ENCODE assay signal across 8 cellular contexts in genomic region chr3:152302521-152303021, GRCh38. TPM values are rescaled to one million over a fixed set of nuclear protein-coding genes. Genes with fewer than 3 reads are reported as not detected.
DNase-seq lines count a peak whose midpoint lies in the region; ATAC-seq lines count a peak whose summit lies in the region.

No MANE protein-coding gene starts in this region.

- peaks cover 45 to 93% (median 76%) of the 10 kb centered on the region in 4 donors for H3K4me1 Mint-ChIP-seq in CD4-positive, CD25-positive, alpha-beta regulatory T cell
- peaks cover 73% of the 10 kb centered on the region for H3K4me1 Mint-ChIP-seq in activated CD4-positive, alpha-beta memory T cell treated with anti-CD3 and anti-CD28 coated beads, Interleukin-2, amount 10 ng/mL, durations not matched to agents 7 days and 5 days

- peak overlapping the region; percentile 75 for H3K4me3 ChIP-seq in CD4-positive, CD25-positive, alpha-beta regulatory T cell (ENCODE audit: low read depth, low read length)
- H3K4me3 ChIP-seq in subcutaneous abdominal adipose tissue (ENCODE audit: low read depth in 1 of 5, low read length in 5 of 5), result no peak overlapping the region

- H3K36me3 ChIP-seq in CD4-positive, CD25-positive, alpha-beta regulatory T cell (ENCODE audit: control insufficient read depth, insufficient read depth, low read length), result peaks cover 42% of the 10 kb centered on the region
- H3K36me3 ChIP-seq in subcutaneous abdominal adipose tissue (ENCODE audit: control insufficient read depth in 5 of 5, insufficient read depth in 5 of 5, low read length in 5 of 5), result peaks cover 2 to 14% (median 3%) of the 10 kb centered on the region in 5 donors

- peak overlapping the region; percentile 33 to 71 (median 64) for H3K4me3 Mint-ChIP-seq in CD4-positive, CD25-positive, alpha-beta regulatory T cell
- H3K4me3 Mint-ChIP-seq in activated CD4-positive, alpha-beta memory T cell treated with anti-CD3 and anti-CD28 coated beads, Interleukin-2, amount 10 ng/mL, durations not matched to agents 7 days and 5 days, result peak overlapping the region; percentile 18

- peaks cover 35% of the 10 kb centered on the region for H3K36me3 Mint-ChIP-seq in CD4-positive, CD25-positive, alpha-beta regulatory T cell
- peaks cover 56% of the 10 kb centered on the region for H3K36me3 Mint-ChIP-seq in activated CD4-positive, alpha-beta memory T cell treated with anti-CD3 and anti-CD28 coated beads, Interleukin-2, amount 10 ng/mL, durations not matched to agents 7 days and 5 days (ENCODE audit: low read depth)

- ATAC-seq in CD4-positive, CD25-positive, alpha-beta regulatory T cell (ENCODE audit: low read depth in 2 of 2), result no peak
- peak; percentile 49 for ATAC-seq in GM19467 (IDR thresholded peaks at IDR 0.05; ENCODE audit: unreplicated experiment)
- peak; percentile 72 for ATAC-seq in HG03442 (IDR thresholded peaks at IDR 0.05; ENCODE audit: unreplicated experiment)

- peak overlapping the region in 2 of 5 donors; percentile 54 to 62 for H3K9ac ChIP-seq in subcutaneous abdominal adipose tissue (ENCODE audit: low read length in 5 of 5)

- H3K27ac ChIP-seq in CD4-positive, CD25-positive, alpha-beta regulatory T cell (ENCODE audit: insufficient read depth, low read length, poor library complexity, severe bottlenecking), result peak overlapping the region; percentile 83
- H3K27ac ChIP-seq in subcutaneous abdominal adipose tissue (ENCODE audit: low read depth, low read length), result peak overlapping the region; percentile 95

- DNase-seq in CD4-positive, CD25-positive, alpha-beta regulatory T cell, result peak in 2 of 3 donors; percentile 34 to 55
- DNase-seq in activated CD4-positive, alpha-beta memory T cell treated with anti-CD3 and anti-CD28 coated beads, Interleukin-2, amount 10 ng/mL, durations not matched to agents 7 days and 5 days, result no peak
- DNase-seq in hepatic stellate cell (ENCODE audit: low spot score) (peak; percentile 21), amniotic stem cell (lab: John Stamatoyannopoulos, UW) (no peak), ureter (ENCODE audit: low spot score) (no peak)

- no peaks in the 10 kb centered on the region for H3K9me3 Mint-ChIP-seq in CD4-positive, CD25-positive, alpha-beta regulatory T cell
- H3K9me3 Mint-ChIP-seq in activated CD4-positive, alpha-beta memory T cell treated with anti-CD3 and anti-CD28 coated beads, Interleukin-2, amount 10 ng/mL, durations not matched to agents 7 days and 5 days, result no peaks in the 10 kb centered on the region

- CTCF ChIA-PET in activated CD4-positive, alpha-beta memory T cell treated with anti-CD3 and anti-CD28 coated beads, Interleukin-2, amount 10 ng/mL, durations not matched to agents 7 days and 5 days (lab: Charles Lee), result interaction anchor here (0.8 to 1.9 kb wide), 6 partner anchors 8 to 170 kb away, joined by 3 to 4 read pairs (median 3); no protein-coding TSS in a partner anchor

- no peaks in the 10 kb centered on the region for H3K27me3 ChIP-seq in CD4-positive, CD25-positive, alpha-beta regulatory T cell (ENCODE audit: control insufficient read depth, insufficient read depth, low read length)
- H3K27me3 ChIP-seq in subcutaneous abdominal adipose tissue (ENCODE audit: control insufficient read depth in 5 of 5, insufficient read depth in 4 of 5, low read length in 5 of 5), result no peaks in the 10 kb centered on the region

- H3K27me3 Mint-ChIP-seq in CD4-positive, CD25-positive, alpha-beta regulatory T cell, result no peaks in the 10 kb centered on the region
- no peaks in the 10 kb centered on the region for H3K27me3 Mint-ChIP-seq in activated CD4-positive, alpha-beta memory T cell treated with anti-CD3 and anti-CD28 coated beads, Interleukin-2, amount 10 ng/mL, durations not matched to agents 7 days and 5 days

- H3K27ac Mint-ChIP-seq in CD4-positive, CD25-positive, alpha-beta regulatory T cell, result peak overlapping the region; percentile 26 to 83 (median 39)
- peak overlapping the region; percentile 55 for H3K27ac Mint-ChIP-seq in activated CD4-positive, alpha-beta memory T cell treated with anti-CD3 and anti-CD28 coated beads, Interleukin-2, amount 10 ng/mL, durations not matched to agents 7 days and 5 days

- H3K4me1 ChIP-seq in CD4-positive, CD25-positive, alpha-beta regulatory T cell (ENCODE audit: control insufficient read depth, insufficient read depth, low read length, poor library complexity, severe bottlenecking), result peaks cover 94% of the 10 kb centered on the region
- peaks cover 3 to 62% (median 52%) of the 10 kb centered on the region in 5 donors for H3K4me1 ChIP-seq in subcutaneous abdominal adipose tissue (ENCODE audit: control insufficient read depth in 5 of 5, insufficient read depth in 5 of 5, low read length in 5 of 5)

- POLR2A ChIA-PET in activated CD4-positive, alpha-beta memory T cell treated with anti-CD3 and anti-CD28 coated beads, Interleukin-2, amount 10 ng/mL, durations not matched to agents 7 days and 5 days (lab: Charles Lee), result interaction anchor here (0.7 to 8.6 kb wide), 12 partner anchors 7 to 109 kb away, joined by 3 to 93 read pairs (median 4); partner anchors contain the start of gene MBNL1

- H3K9me3 ChIP-seq in CD4-positive, CD25-positive, alpha-beta regulatory T cell (ENCODE audit: control insufficient read depth in 2 of 2, low read length in 2 of 2), result no peaks in the 10 kb centered on the region
- H3K9me3 ChIP-seq in subcutaneous abdominal adipose tissue (ENCODE audit: control insufficient read depth in 5 of 5, low read length in 5 of 5), result no peaks in the 10 kb centered on the region

RNA-seq across cellular contexts. Expression of gene MBNL1, which starts 33.8 kb away (rescaled TPM):
- total RNA-seq in CD4-positive, CD25-positive, alpha-beta regulatory T cell, result 726 TPM
- polyA plus RNA-seq in CD4-positive, CD25-positive, alpha-beta regulatory T cell, result 100 to 1,000 TPM; 221 to 262 (median 237) TPM
- 100 to 1,000 TPM; 289 to 305 TPM for total RNA-seq in activated CD4-positive, alpha-beta memory T cell treated with anti-CD3 and anti-CD28 coated beads, Interleukin-2, amount 10 ng/mL, durations not matched to agents 7 days and 5 days
- total RNA-seq in ureter, result 223 TPM

Comparison
In these comparisons a context has a peak if more than half of its experiments do, and no peak if none do; other contexts are left out.
1. ATAC-seq: peak in GM19467 (single experiment) and HG03442 (single experiment); none in CD4-positive, CD25-positive, alpha-beta regulatory T cell (0 of 2).
2. DNase-seq: peak in CD4-positive, CD25-positive, alpha-beta regulatory T cell (2 of 3) and hepatic stellate cell (single experiment); none in activated CD4-positive, alpha-beta memory T cell treated with anti-CD3 and anti-CD28 coated beads, Interleukin-2, amount 10 ng/mL, durations not matched to agents 7 days and 5 days (single experiment), amniotic stem cell (single experiment) and ureter (single experiment).